ENCODE assay signal across 1 cellular context in the genomic region with DNA sequence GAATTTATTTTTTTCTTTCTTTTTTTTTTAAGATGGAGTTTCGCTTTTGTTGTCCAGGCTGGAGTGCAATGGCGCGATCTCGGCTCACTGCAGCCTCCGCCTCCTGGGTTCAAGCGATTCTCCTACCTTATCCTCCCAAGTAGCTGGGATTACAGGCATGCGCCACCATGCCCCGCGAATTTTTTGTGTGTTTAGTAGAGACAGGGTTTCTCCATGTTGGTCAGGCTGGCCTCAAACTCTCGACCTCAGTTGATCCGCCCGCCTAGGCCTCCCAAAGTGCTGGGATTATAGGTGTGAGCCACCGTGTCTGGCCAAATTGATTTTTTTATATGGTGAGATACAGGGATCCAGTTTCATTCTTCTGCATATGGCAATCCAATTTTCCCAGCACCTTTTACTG. TPM values are rescaled to one million over a fixed set of nuclear protein-coding genes. Genes with fewer than 3 reads are reported as not detected.
"Had no signal": no experiment of that assay in that cellular context is flagged by ENCODE, and none has a peak within 500 bp of the region (broad histone marks: within the 10 kb centered on the region; RNA-seq: fewer than 3 reads in every experiment).

No MANE protein-coding gene starts in this region.

RNA-seq across cellular contexts. Expression of gene SUGCT, which starts 5.1 kb away (rescaled TPM):
- total RNA-seq: OCI-LY7 had no signal
